ENCODE assay signal across 1 cellular context in the genomic region with DNA sequence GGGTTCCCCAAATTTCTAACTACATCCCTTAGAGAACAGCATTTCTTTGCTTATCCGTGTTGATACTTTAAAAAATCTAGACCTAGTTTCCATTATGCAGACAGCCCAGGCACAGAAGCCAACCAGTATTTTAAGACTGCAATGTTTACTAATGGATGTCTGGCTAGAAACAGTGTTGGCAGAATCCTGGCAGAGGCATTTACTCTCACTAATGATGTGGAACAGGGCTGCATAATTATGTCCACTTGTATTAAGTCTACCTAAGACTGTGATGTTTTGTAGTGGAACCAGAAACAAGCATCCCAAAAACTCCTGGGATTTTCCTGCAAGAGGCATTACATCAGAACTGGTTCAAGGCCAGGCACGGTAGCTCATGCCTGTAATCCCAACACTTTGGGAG.
TF ChIP-seq lines count a peak whose summit lies in the region.

No MANE protein-coding gene starts in this region.

TF ChIP-seq in GM23338, 12 proteins besides CTCF, POLR2A, EP300 and RAD21 (continued from another document):
- no peak for TF ChIP-seq NANOG (IDR thresholded peaks at IDR 0.05; ENCODE audit: borderline replicate concordance)
- no peak for TF ChIP-seq CREB1 (CRISPR knock-in tag; IDR thresholded peaks at IDR 0.05; ENCODE audit: low read depth)
- no peak for TF ChIP-seq EZH2 (IDR thresholded peaks at IDR 0.05; ENCODE audit: low read depth, unreplicated experiment)
- TF ChIP-seq STAT1 (IDR thresholded peaks at IDR 0.05; ENCODE audit: unreplicated experiment), result no peak
- TF ChIP-seq REST (IDR thresholded peaks at IDR 0.05; ENCODE audit: unreplicated experiment), result no peak
- TF ChIP-seq ZNF331 (CRISPR knock-in tag; IDR thresholded peaks at IDR 0.05; ENCODE audit: low read depth), result no peak
- TF ChIP-seq POLR2AphosphoS5 (IDR thresholded peaks at IDR 0.05; ENCODE audit: low read depth), result no peak
- no peak for TF ChIP-seq JUNB (IDR thresholded peaks at IDR 0.05; ENCODE audit: unreplicated experiment)
